Comparison of ENCODE assay signal across 12 cellular contexts in the genomic region with DNA sequence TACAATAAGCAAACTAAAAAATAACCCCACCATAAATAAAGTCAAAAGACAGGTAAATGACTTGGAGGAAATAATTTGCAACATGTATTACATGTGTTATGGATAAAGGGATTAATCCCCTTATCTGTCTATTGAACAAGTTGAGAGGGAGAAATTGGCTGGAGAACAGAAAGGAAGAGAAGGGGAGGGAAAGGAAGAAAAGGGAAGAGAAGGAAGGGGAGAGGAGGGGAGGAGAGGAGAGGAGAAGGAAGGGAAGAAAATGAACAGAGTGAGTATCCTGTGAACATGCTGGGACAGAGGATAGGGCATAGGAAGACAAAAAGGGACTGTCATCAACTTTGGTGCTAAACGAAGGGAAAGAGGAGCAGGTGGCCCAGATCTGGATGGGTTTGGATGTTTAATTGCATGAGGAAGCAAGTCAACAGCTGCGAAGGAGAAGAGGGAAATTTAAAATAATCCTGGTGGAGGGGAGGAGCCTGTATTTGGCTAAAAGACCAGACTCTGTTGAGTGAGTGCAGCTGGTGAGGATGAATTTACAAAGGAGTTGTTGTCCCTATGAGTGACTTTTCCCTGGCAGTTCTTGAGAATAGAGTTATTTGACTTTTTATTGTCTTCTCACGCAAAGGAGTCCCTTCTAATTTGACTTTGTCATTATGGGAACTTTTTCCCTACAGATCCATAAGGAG. TPM values are rescaled to one million over a fixed set of nuclear protein-coding genes. Genes with fewer than 3 reads are reported as not detected.
DNase-seq lines count a peak whose midpoint lies in the region; ATAC-seq and TF ChIP-seq lines count a peak whose summit lies in the region.
"Had no signal": no experiment of that assay in that cellular context is flagged by ENCODE, and none has a peak within 500 bp of the region (broad histone marks: within the 10 kb centered on the region; RNA-seq: fewer than 3 reads in every experiment).

No MANE protein-coding gene starts in this region.

- TF ChIP-seq CTCF in esophagus muscularis mucosa (IDR thresholded peaks at IDR 0.05) = no peak

- no peak for TF ChIP-seq POLR2A in esophagus muscularis mucosa (IDR thresholded peaks at IDR 0.05; ENCODE audit: low read depth)

- H3K36me3 ChIP-seq in esophagus muscularis mucosa = no peaks in the 10 kb centered on the region
- H3K36me3 ChIP-seq: upper lobe of left lung had no signal

- no peak overlapping the region for H3K27ac Mint-ChIP-seq in activated T-cell treated with anti-CD3 and anti-CD28 coated beads, Interleukin-2, amount 50 U/mL, for 24 hours

- no peaks in the 10 kb centered on the region for H3K36me3 Mint-ChIP-seq in activated T-cell treated with anti-CD3 and anti-CD28 coated beads, Interleukin-2, amount 50 U/mL, for 4 hours (ENCODE audit: insufficient read depth)
- H3K36me3 Mint-ChIP-seq in activated T-cell treated with anti-CD3 and anti-CD28 coated beads, Interleukin-2, amount 50 U/mL, for 24 hours (ENCODE audit: low read depth) = no peaks in the 10 kb centered on the region

- intact Hi-C loops in esophagus muscularis mucosa (cut with DNase I) (loop anchor here (5.0 kb wide), 1 partner anchor 79 kb away; no protein-coding TSS in a partner anchor), sciatic nerve (cut with DNase I) (no loop called here)

- ATAC-seq in activated T-cell treated with anti-CD3 and anti-CD28 coated beads, Interleukin-2, amount 50 U/mL, for 4 hours = no peak
- ATAC-seq in sciatic nerve (peak; percentile 28), GM18517 (IDR thresholded peaks at IDR 0.05; ENCODE audit: unreplicated experiment) (no peak)
- ATAC-seq: esophagus mucosa had no signal

- H3K4me3 Mint-ChIP-seq in activated T-cell treated with anti-CD3 and anti-CD28 coated beads, Interleukin-2, amount 50 U/mL, for 4 hours = peak overlapping the region; percentile 24
- H3K4me3 Mint-ChIP-seq in activated T-cell treated with anti-CD3 and anti-CD28 coated beads, Interleukin-2, amount 50 U/mL, for 24 hours = no peak overlapping the region

- TF ChIP-seq EP300 in esophagus muscularis mucosa (IDR thresholded peaks at IDR 0.05) = no peak

- H3K4me1 Mint-ChIP-seq in activated T-cell treated with anti-CD3 and anti-CD28 coated beads, Interleukin-2, amount 50 U/mL, for 4 hours (ENCODE audit: low read depth) = peaks cover 31% of the 10 kb centered on the region
- peaks cover 35% of the 10 kb centered on the region for H3K4me1 Mint-ChIP-seq in activated T-cell treated with anti-CD3 and anti-CD28 coated beads, Interleukin-2, amount 50 U/mL, for 24 hours (ENCODE audit: low read depth)

- peak overlapping the region; percentile 20 to 46 (median 20) for H3K27ac ChIP-seq in esophagus muscularis mucosa (replicated peaks in 1 of 4)

- DNase-seq in activated T-cell treated with anti-CD3 and anti-CD28 coated beads, Interleukin-2, amount 50 U/mL, for 4 hours = no peak
- no peak for DNase-seq in activated T-cell treated with anti-CD3 and anti-CD28 coated beads, Interleukin-2, amount 50 U/mL, for 24 hours
- peak; percentile 92 for DNase-seq in NCI-H524 treated with DMSO at 0.1 percent for 48 hours (lab: John Stamatoyannopoulos, UW)
- DNase-seq in esophagus muscularis mucosa (ENCODE audit: extremely low spot score) = no peak
- no peak for DNase-seq in sciatic nerve (ENCODE audit: low spot score)
- DNase-seq in GOT3 (lab: John Stamatoyannopoulos, UW) = no peak
- DNase-seq in NCI-H2227 treated with DMSO at 0.1 percent for 48 hours (lab: John Stamatoyannopoulos, UW) = no peak
- DNase-seq: cerebellar nuclear complex, NCI-H1436, upper lobe of left lung had no signal

- H3K27me3 Mint-ChIP-seq in activated T-cell treated with anti-CD3 and anti-CD28 coated beads, Interleukin-2, amount 50 U/mL, for 4 hours (ENCODE audit: low read depth) = peaks cover 3% of the 10 kb centered on the region
- H3K27me3 Mint-ChIP-seq in activated T-cell treated with anti-CD3 and anti-CD28 coated beads, Interleukin-2, amount 50 U/mL, for 24 hours = no peaks in the 10 kb centered on the region

- H3K4me3 ChIP-seq in esophagus muscularis mucosa = no peak overlapping the region
- H3K4me3 ChIP-seq: upper lobe of left lung had no signal

- 30% methylated on average over 3 of the region's 3 CpGs for WGBS in esophagus muscularis mucosa

- H3K9me3 ChIP-seq in esophagus muscularis mucosa = no peaks in the 10 kb centered on the region
- H3K9me3 ChIP-seq: upper lobe of left lung had no signal

- H3K9me3 Mint-ChIP-seq in activated T-cell treated with anti-CD3 and anti-CD28 coated beads, Interleukin-2, amount 50 U/mL, for 4 hours = no peaks in the 10 kb centered on the region
- H3K9me3 Mint-ChIP-seq in activated T-cell treated with anti-CD3 and anti-CD28 coated beads, Interleukin-2, amount 50 U/mL, for 24 hours = no peaks in the 10 kb centered on the region

- H3K27me3 ChIP-seq in esophagus muscularis mucosa = no peaks in the 10 kb centered on the region
- H3K27me3 ChIP-seq: upper lobe of left lung had no signal

- H3K4me1 ChIP-seq in esophagus muscularis mucosa = peaks cover 11 to 51% (median 44%) of the 10 kb centered on the region in 4 donors

RNA-seq across cellular contexts. Expression of a gene that starts 14.2 kb away (rescaled TPM):
- 1 to 10 TPM; 7.2 to 9.8 (median 9.1) TPM for total RNA-seq in activated T-cell treated with anti-CD3 and anti-CD28 coated beads, Interleukin-2, amount 50 U/mL, for 4 hours
- total RNA-seq in esophagus muscularis mucosa (1 to 10 TPM; 1.7 to 4.6 (median 2.6) TPM), sciatic nerve (6.1 TPM)
